ENCODE assay signal across 1 cellular context in the genomic region with DNA sequence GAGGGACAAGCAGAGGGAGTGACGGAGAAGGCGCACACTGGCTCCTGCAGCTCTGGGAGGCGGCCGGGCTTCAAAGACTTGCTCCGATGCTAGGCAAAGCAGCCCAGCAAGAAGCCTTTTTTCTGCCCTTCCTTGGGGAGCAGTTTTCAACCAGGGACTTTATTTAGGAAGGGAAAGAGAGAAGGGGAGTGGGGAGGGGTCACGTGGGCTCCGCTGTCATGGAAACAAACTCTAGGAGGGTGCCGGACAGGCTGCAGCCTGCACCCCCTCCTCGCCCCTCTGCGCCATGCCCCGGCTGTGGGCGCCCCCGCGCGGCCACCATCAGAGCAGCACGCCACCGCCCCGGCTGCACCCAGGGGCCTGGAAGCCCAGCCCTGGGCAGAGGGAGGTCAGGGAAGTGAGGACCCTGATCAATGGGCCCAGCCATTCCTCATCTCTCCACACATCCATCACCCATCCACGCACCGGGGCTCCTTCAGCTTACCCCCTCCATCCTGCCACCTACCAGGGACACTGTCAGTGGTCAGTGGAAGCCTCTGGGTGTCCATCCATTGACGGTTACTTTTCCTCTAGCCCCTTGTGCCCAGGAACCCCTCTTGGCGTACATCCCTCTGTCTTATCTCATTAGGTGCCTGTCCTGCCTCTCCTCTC.
TF ChIP-seq lines count a peak whose summit lies in the region.

No MANE protein-coding gene starts in this region.

TF ChIP-seq in HepG2, 621 proteins besides CTCF, POLR2A, EP300 and RAD21 (continued from another document and continues in another):
- TF ChIP-seq ZNF136 (CRISPR knock-in tag; IDR thresholded peaks at IDR 0.05; ENCODE audit: low read depth) (no peak), ZFP91 (CRISPR knock-in tag; IDR thresholded peaks at IDR 0.05; ENCODE audit: borderline replicate concordance) (peak; percentile 61; the same call in 1 of the 2 replicates), ZNF788 (CRISPR knock-in tag; IDR thresholded peaks at IDR 0.05; ENCODE audit: borderline replicate concordance) (no peak), USF2 (IDR thresholded peaks at IDR 0.05; ENCODE audit: low read depth, low read length) (peak; percentile 47), USF2 (CRISPR knock-in tag; IDR thresholded peaks at IDR 0.05; ENCODE audit: borderline replicate concordance) (no peak), NAIF1 (CRISPR knock-in tag; IDR thresholded peaks at IDR 0.05; ENCODE audit: borderline replicate concordance) (no peak), EZH2 (conservative IDR thresholded peaks at IDR 0.05; ENCODE audit: low read depth, low read length) (peak; percentile 42; the same call in 1 of the 2 replicates), MTERF4 (CRISPR knock-in tag; IDR thresholded peaks at IDR 0.05) (no peak), KDM3A (CRISPR knock-in tag; IDR thresholded peaks at IDR 0.05; ENCODE audit: low read depth) (peak; percentile 41; the same call in 1 of the 2 replicates), ZNF280B (CRISPR knock-in tag; IDR thresholded peaks at IDR 0.05; ENCODE audit: borderline replicate concordance) (peak; percentile 24; the same call in 1 of the 2 replicates), ZNF704 (CRISPR knock-in tag; IDR thresholded peaks at IDR 0.05; ENCODE audit: borderline replicate concordance) (0 out of 2 replicates have a peak, but pooled peaks have one; percentile 49), YY1 (IDR thresholded peaks at IDR 0.05; ENCODE audit: insufficient read depth, insufficient replicate concordance, low read depth, low read length) (peak; percentile 56), ZNF329 (CRISPR knock-in tag; IDR thresholded peaks at IDR 0.05; ENCODE audit: low read depth) (0 out of 2 replicates have a peak, but pooled peaks have one; percentile 37), ZSCAN5A (CRISPR knock-in tag; IDR thresholded peaks at IDR 0.05; ENCODE audit: borderline replicate concordance) (0 out of 2 replicates have a peak, but pooled peaks have one; percentile 25), ZNF740 (CRISPR knock-in tag; IDR thresholded peaks at IDR 0.05) (peak; percentile 91), SMC3 (IDR thresholded peaks at IDR 0.05; ENCODE audit: low read length) (peak; percentile 16; the same call in 1 of the 2 replicates), MZF1 (CRISPR knock-in tag; IDR thresholded peaks at IDR 0.05; ENCODE audit: borderline replicate concordance) (no peak), ZZZ3 (CRISPR knock-in tag; IDR thresholded peaks at IDR 0.05; ENCODE audit: borderline replicate concordance) (no peak), CHCHD3 (CRISPR knock-in tag; IDR thresholded peaks at IDR 0.05) (0 out of 2 replicates have a peak, but pooled peaks have one; percentile 47), ZNF331 (CRISPR knock-in tag; IDR thresholded peaks at IDR 0.05) (0 out of 2 replicates have a peak, but pooled peaks have one; percentile 39), STAG1 (CRISPR knock-in tag; IDR thresholded peaks at IDR 0.05) (peak; percentile 81), ZBTB33 (CRISPR knock-in tag; IDR thresholded peaks at IDR 0.05) (no peak)
- TF ChIP-seq, protein P1, sequence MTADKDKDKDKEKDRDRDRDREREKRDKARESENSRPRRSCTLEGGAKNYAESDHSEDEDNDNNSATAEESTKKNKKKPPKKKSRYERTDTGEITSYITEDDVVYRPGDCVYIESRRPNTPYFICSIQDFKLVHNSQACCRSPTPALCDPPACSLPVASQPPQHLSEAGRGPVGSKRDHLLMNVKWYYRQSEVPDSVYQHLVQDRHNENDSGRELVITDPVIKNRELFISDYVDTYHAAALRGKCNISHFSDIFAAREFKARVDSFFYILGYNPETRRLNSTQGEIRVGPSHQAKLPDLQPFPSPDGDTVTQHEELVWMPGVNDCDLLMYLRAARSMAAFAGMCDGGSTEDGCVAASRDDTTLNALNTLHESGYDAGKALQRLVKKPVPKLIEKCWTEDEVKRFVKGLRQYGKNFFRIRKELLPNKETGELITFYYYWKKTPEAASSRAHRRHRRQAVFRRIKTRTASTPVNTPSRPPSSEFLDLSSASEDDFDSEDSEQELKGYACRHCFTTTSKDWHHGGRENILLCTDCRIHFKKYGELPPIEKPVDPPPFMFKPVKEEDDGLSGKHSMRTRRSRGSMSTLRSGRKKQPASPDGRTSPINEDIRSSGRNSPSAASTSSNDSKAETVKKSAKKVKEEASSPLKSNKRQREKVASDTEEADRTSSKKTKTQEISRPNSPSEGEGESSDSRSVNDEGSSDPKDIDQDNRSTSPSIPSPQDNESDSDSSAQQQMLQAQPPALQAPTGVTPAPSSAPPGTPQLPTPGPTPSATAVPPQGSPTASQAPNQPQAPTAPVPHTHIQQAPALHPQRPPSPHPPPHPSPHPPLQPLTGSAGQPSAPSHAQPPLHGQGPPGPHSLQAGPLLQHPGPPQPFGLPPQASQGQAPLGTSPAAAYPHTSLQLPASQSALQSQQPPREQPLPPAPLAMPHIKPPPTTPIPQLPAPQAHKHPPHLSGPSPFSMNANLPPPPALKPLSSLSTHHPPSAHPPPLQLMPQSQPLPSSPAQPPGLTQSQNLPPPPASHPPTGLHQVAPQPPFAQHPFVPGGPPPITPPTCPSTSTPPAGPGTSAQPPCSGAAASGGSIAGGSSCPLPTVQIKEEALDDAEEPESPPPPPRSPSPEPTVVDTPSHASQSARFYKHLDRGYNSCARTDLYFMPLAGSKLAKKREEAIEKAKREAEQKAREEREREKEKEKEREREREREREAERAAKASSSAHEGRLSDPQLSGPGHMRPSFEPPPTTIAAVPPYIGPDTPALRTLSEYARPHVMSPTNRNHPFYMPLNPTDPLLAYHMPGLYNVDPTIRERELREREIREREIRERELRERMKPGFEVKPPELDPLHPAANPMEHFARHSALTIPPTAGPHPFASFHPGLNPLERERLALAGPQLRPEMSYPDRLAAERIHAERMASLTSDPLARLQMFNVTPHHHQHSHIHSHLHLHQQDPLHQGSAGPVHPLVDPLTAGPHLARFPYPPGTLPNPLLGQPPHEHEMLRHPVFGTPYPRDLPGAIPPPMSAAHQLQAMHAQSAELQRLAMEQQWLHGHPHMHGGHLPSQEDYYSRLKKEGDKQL (CRISPR knock-in tag; IDR thresholded peaks at IDR 0.05; ENCODE audit: low read depth) = no peak
- TF ChIP-seq, protein P2, sequence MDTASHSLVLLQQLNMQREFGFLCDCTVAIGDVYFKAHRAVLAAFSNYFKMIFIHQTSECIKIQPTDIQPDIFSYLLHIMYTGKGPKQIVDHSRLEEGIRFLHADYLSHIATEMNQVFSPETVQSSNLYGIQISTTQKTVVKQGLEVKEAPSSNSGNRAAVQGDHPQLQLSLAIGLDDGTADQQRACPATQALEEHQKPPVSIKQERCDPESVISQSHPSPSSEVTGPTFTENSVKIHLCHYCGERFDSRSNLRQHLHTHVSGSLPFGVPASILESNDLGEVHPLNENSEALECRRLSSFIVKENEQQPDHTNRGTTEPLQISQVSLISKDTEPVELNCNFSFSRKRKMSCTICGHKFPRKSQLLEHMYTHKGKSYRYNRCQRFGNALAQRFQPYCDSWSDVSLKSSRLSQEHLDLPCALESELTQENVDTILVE (CRISPR knock-in tag; IDR thresholded peaks at IDR 0.05) = no peak
- TF ChIP-seq, protein P3, sequence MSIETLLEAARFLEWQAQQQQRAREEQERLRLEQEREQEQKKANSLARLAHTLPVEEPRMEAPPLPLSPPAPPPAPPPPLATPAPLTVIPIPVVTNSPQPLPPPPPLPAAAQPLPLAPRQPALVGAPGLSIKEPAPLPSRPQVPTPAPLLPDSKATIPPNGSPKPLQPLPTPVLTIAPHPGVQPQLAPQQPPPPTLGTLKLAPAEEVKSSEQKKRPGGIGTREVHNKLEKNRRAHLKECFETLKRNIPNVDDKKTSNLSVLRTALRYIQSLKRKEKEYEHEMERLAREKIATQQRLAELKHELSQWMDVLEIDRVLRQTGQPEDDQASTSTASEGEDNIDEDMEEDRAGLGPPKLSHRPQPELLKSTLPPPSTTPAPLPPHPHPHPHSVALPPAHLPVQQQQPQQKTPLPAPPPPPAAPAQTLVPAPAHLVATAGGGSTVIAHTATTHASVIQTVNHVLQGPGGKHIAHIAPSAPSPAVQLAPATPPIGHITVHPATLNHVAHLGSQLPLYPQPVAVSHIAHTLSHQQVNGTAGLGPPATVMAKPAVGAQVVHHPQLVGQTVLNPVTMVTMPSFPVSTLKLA (IDR thresholded peaks at IDR 0.05) = no peak
- TF ChIP-seq, protein P4, sequence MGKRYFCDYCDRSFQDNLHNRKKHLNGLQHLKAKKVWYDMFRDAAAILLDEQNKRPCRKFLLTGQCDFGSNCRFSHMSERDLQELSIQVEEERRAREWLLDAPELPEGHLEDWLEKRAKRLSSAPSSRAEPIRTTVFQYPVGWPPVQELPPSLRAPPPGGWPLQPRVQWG (CRISPR knock-in tag; IDR thresholded peaks at IDR 0.05; ENCODE audit: borderline replicate concordance, low read depth) = no peak
